17 cellular contexts compared by ENCODE assay signal in genomic region chr20:52438326-52438963, GRCh38.
DNase-seq lines count a peak whose midpoint lies in the region; ATAC-seq and TF ChIP-seq lines count a peak whose summit lies in the region.
"Had no signal": no experiment of that assay in that cellular context is flagged by ENCODE, and none has a peak within 500 bp of the region (broad histone marks: within the 10 kb centered on the region; RNA-seq: fewer than 3 reads in every experiment).

No MANE protein-coding gene starts in this region.

- H3K9me3 ChIP-seq in Caco-2 (no peaks in the 10 kb centered on the region; the same call in 1 of the 2 replicates), RWPE2 (ENCODE audit: severe bottlenecking) (no peaks in the 10 kb centered on the region)

- no peaks in the 10 kb centered on the region for H3K36me3 Mint-ChIP-seq in Caco-2 (ENCODE audit: insufficient read depth, unreplicated experiment)

- POLR2A ChIA-PET in Caco-2 (lab: Charles Lee), result interaction anchor here (0.5 kb wide), 1 partner anchor 10 kb away, joined by 5 read pairs; no protein-coding TSS in a partner anchor

- no peaks in the 10 kb centered on the region for H3K9me3 Mint-ChIP-seq in Caco-2 (ENCODE audit: unreplicated experiment)

- DNase-seq in NCI-H82 (lab: John Stamatoyannopoulos, UW), result peak; percentile 39
- DNase-seq in NCI-H82 treated with DMSO at 0.1 percent for 48 hours (lab: John Stamatoyannopoulos, UW; ENCODE audit: unreplicated experiment), result no peak
- DNase-seq in Caco-2, result peak in 1 of 2 experiments; percentile 21
- peak; percentile 47 for DNase-seq in RWPE2 (ENCODE audit: low spot score)
- peak; percentile 26 for DNase-seq in left kidney (ENCODE audit: low read depth, low spot score)
- DNase-seq in GM10266 (ENCODE audit: extremely low spot score), result no peak
- no peak for DNase-seq in NCI-H524 treated with DMSO at 0.1 percent for 48 hours (lab: John Stamatoyannopoulos, UW)
- DNase-seq: DND-41, GF-D8, KBM-7, NCI-H1048, NCI-H146, NCI-H2171 treated with DMSO at 0.1 percent for 48 hours, NCI-H524, SHP77 treated with DMSO at 0.1 percent for 48 hours had no signal

- H3K27ac Mint-ChIP-seq in Caco-2 (ENCODE audit: unreplicated experiment), result no peak overlapping the region

- TF ChIP-seq CTCF in Caco-2 (IDR thresholded peaks at IDR 0.05; ENCODE audit: insufficient read depth in 1 of 2, low read depth in 1 of 2, low read length in 1 of 2, severe bottlenecking in 1 of 2, unreplicated experiment in 1 of 2), result peak; percentile 40 to 44
- peak; percentile 41 for TF ChIP-seq CTCF in RWPE2 (IDR thresholded peaks at IDR 0.05; ENCODE audit: poor library complexity, severe bottlenecking)
- no peak for TF ChIP-seq CTCF in GM10266 (IDR thresholded peaks at IDR 0.05; ENCODE audit: control insufficient read depth, insufficient read depth, low read depth, missing control alignments)

- no peaks in the 10 kb centered on the region for H3K4me1 Mint-ChIP-seq in Caco-2 (ENCODE audit: low read depth, unreplicated experiment)

- H3K36me3 ChIP-seq in Caco-2 (ENCODE audit: control insufficient read depth, insufficient read depth, low read length), result no peaks in the 10 kb centered on the region
- no peaks in the 10 kb centered on the region for H3K36me3 ChIP-seq in RWPE2 (ENCODE audit: low read depth)

- peaks cover 20% of the 10 kb centered on the region for H3K27me3 Mint-ChIP-seq in Caco-2 (ENCODE audit: insufficient read depth, unreplicated experiment)

- H3K27ac ChIP-seq in RWPE2 (ENCODE audit: poor library complexity, severe bottlenecking), result no peak overlapping the region
- H3K27ac ChIP-seq: HL-60 had no signal

- no peak for ATAC-seq in RWPE2 (ENCODE audit: low read depth)
- no peak for ATAC-seq in GM21737 (IDR thresholded peaks at IDR 0.05; ENCODE audit: unreplicated experiment)

- no peak overlapping the region for H3K4me3 Mint-ChIP-seq in Caco-2 (ENCODE audit: unreplicated experiment)

- H3K4me1 ChIP-seq in Caco-2 (no peaks in the 10 kb centered on the region), RWPE2 (ENCODE audit: insufficient read depth, poor library complexity, severe bottlenecking) (peaks cover 2% of the 10 kb centered on the region)

- H3K27me3 ChIP-seq in Caco-2 (replicated peaks; ENCODE audit: control insufficient read depth, insufficient read depth, low read length) (no peaks in the 10 kb centered on the region; the same call in 1 of the 2 replicates), RWPE2 (ENCODE audit: insufficient read depth, poor library complexity, severe bottlenecking) (no peaks in the 10 kb centered on the region)

- no TSS peak for BruUV-seq in Caco-2 (replicated peaks; lab: Mats Ljungman, UMichigan)

- CTCF ChIA-PET in Caco-2 (lab: Charles Lee), result interaction anchor here (0.5 to 0.7 kb wide), 2 partner anchors 200 to 777 kb away, joined by 3 to 4 read pairs; no protein-coding TSS in a partner anchor

- no peak overlapping the region for H3K4me3 ChIP-seq in Caco-2 (ENCODE audit: low read depth, low read length)
- no peak overlapping the region for H3K4me3 ChIP-seq in RWPE2 (ENCODE audit: severe bottlenecking)

- intact Hi-C loops in Caco-2 (cut with micrococcal nuclease; ENCODE audit: unreplicated experiment), result no loop called here

Comparison
In these comparisons a context has a peak if more than half of its experiments do, and no peak if none do; other contexts are left out.
1. DNase-seq: peak in NCI-H82 (single experiment), RWPE2 (single experiment) and left kidney (single experiment); none in NCI-H82 treated with DMSO at 0.1 percent for 48 hours (single experiment), GM10266 (single experiment) and NCI-H524 treated with DMSO at 0.1 percent for 48 hours (single experiment).